In the genomic region with DNA sequence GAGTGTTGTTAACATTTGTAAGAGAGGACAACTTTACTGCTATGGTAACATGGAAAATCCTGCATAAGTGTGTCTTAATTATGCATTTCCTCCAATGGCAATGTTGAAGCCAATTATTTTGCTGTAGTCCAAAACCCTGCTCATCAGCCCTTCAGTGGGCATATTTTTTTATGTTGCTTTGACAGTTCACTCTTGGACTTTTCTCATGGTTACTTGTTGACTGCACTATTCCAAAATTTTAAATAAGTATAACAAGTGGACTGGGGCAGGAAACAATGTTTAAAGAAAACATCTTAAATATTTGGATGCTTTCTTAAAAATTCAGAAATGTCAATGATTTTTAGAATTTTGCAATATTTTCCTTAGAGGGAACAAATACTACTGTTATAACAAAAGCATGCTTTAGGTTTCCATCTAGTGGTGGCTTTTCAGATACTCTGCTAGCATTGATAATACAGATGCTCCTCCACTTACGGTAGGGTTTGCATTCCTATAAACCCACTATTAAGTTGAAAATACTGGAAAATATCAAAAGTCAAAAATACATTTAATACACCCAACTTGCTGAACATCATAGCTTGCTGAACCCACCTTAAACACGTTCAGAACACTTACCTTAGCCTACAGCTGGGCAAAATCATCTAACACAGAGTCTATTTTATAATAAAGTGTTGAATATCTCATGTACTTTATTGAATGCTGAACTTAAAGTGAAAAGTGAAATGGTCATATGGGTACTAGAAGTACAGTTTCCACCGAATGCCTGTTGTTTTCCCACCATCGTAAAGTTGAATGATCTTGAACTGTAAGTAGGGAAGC, we compare ENCODE assay signal across 9 cellular contexts.
A peak's percentile ranks its signal among the peaks of the same experiment; 100 is the strongest.
DNase-seq lines count a peak whose midpoint lies in the region; ATAC-seq and TF ChIP-seq lines count a peak whose summit lies in the region.
"Had no signal": no experiment of that assay in that cellular context is flagged by ENCODE, and none has a peak within 500 bp of the region (broad histone marks: within the 10 kb centered on the region; RNA-seq: fewer than 3 reads in every experiment).

No MANE protein-coding gene starts in this region.

- H3K27me3 Mint-ChIP-seq in chondrocyte (ENCODE audit: low read depth): no peaks in the 10 kb centered on the region
- H3K27me3 Mint-ChIP-seq in mesothelial cell of epicardium (ENCODE audit: low read depth): no peaks in the 10 kb centered on the region
- H3K27me3 Mint-ChIP-seq: CD8-positive, alpha-beta memory T cell had no signal

- peak; percentile 53 for DNase-seq in NCI-H1105 treated with DMSO at 0.1 percent for 48 hours (lab: John Stamatoyannopoulos, UW)
- no peak for DNase-seq in NCI-H1105 (lab: John Stamatoyannopoulos, UW)
- no peak for DNase-seq in HFF-Myc (ENCODE audit: extremely low read depth, low read depth)
- peak; percentile 47 for DNase-seq in NCI-H345 (lab: John Stamatoyannopoulos, UW)
- no peak for DNase-seq in chondrocyte (ENCODE audit: low spot score)
- DNase-seq in mesothelial cell of epicardium (ENCODE audit: low spot score in 2 of 2, unreplicated experiment in 2 of 2): no peak
- DNase-seq in stimulated activated naive CD4-positive, alpha-beta T cell treated with Interleukin-2 at 50 U/mL for 16 hours (lab: John Stamatoyannopoulos, UW): no peak

- H3K9me3 Mint-ChIP-seq in chondrocyte (ENCODE audit: low read depth) (no peaks in the 10 kb centered on the region), mesothelial cell of epicardium (no peaks in the 10 kb centered on the region)
- H3K9me3 Mint-ChIP-seq: CD8-positive, alpha-beta memory T cell had no signal

- H3K27ac Mint-ChIP-seq in chondrocyte (ENCODE audit: unreplicated experiment) (no peak overlapping the region), mesothelial cell of epicardium (peak overlapping the region; percentile 59)
- H3K27ac Mint-ChIP-seq: CD8-positive, alpha-beta memory T cell had no signal

- ATAC-seq in HG03460 (IDR thresholded peaks at IDR 0.05; ENCODE audit: unreplicated experiment): no peak

- H3K4me1 Mint-ChIP-seq in chondrocyte (ENCODE audit: low read depth) (peaks cover 12% of the 10 kb centered on the region), mesothelial cell of epicardium (peaks cover 33% of the 10 kb centered on the region)
- H3K4me1 Mint-ChIP-seq: CD8-positive, alpha-beta memory T cell had no signal

- no peak overlapping the region for H3K4me3 ChIP-seq in HFF-Myc (replicated peaks; ENCODE audit: low read depth, low read length)

- H3K36me3 Mint-ChIP-seq in chondrocyte (ENCODE audit: low read depth): no peaks in the 10 kb centered on the region
- no peaks in the 10 kb centered on the region for H3K36me3 Mint-ChIP-seq in mesothelial cell of epicardium
- H3K36me3 Mint-ChIP-seq: CD8-positive, alpha-beta memory T cell had no signal

- no peak overlapping the region for H3K4me3 Mint-ChIP-seq in chondrocyte (ENCODE audit: unreplicated experiment)
- no peak overlapping the region for H3K4me3 Mint-ChIP-seq in mesothelial cell of epicardium
- H3K4me3 Mint-ChIP-seq: CD8-positive, alpha-beta memory T cell had no signal

- TF ChIP-seq CTCF in HFF-Myc (IDR thresholded peaks at IDR 0.05; ENCODE audit: low read depth, low read length, missing control alignments) (peak; percentile 53), chondrocyte (IDR thresholded peaks at IDR 0.05) (peak; percentile 90), mesothelial cell of epicardium (IDR thresholded peaks at IDR 0.05; ENCODE audit: unreplicated experiment) (peak; percentile 68)

Comparison
In these comparisons a context has a peak if more than half of its experiments do, and no peak if none do; other contexts are left out.
1. DNase-seq: peak in NCI-H1105 treated with DMSO at 0.1 percent for 48 hours (single experiment) and NCI-H345 (single experiment); none in NCI-H1105 (single experiment), HFF-Myc (single experiment), chondrocyte (single experiment), mesothelial cell of epicardium (0 of 2) and stimulated activated naive CD4-positive, alpha-beta T cell treated with Interleukin-2 at 50 U/mL for 16 hours (single experiment).
2. Peak in every context shown above with its lines, with median percentiles within 50 percentile points of each other: CTCF ChIP-seq.